1 cellular context compared by ENCODE assay signal in genomic region chr4:112230879-112231778, GRCh38.
TF ChIP-seq lines count a peak whose summit lies in the region.

No MANE protein-coding gene starts in this region.

TF ChIP-seq in IMR-90, 13 proteins besides CTCF, POLR2A, EP300 and RAD21 (continued from another document):
- TF ChIP-seq, protein P1, sequence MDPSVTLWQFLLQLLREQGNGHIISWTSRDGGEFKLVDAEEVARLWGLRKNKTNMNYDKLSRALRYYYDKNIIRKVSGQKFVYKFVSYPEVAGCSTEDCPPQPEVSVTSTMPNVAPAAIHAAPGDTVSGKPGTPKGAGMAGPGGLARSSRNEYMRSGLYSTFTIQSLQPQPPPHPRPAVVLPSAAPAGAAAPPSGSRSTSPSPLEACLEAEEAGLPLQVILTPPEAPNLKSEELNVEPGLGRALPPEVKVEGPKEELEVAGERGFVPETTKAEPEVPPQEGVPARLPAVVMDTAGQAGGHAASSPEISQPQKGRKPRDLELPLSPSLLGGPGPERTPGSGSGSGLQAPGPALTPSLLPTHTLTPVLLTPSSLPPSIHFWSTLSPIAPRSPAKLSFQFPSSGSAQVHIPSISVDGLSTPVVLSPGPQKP (IDR thresholded peaks at IDR 0.05; ENCODE audit: borderline replicate concordance, low read depth, low read length): no peak
- TF ChIP-seq MAZ (IDR thresholded peaks at IDR 0.05; ENCODE audit: borderline replicate concordance, low read depth, low read length) (peak; percentile 68; the same call in 1 of the 2 replicates), CEBPB (IDR thresholded peaks at IDR 0.05; ENCODE audit: low read depth, low read length) (peak; percentile 87), FOS (IDR thresholded peaks at IDR 0.05; ENCODE audit: low read depth, low read length) (no peak), CHD1 (IDR thresholded peaks at IDR 0.05; ENCODE audit: low read depth, low read length) (no peak)
